ENCODE assay signal across 18 cellular contexts in genomic region chr1:224488806-224489584, GRCh38. TPM values are rescaled to one million over a fixed set of nuclear protein-coding genes. Genes with fewer than 3 reads are reported as not detected.
DNase-seq lines count a peak whose midpoint lies in the region; ATAC-seq and TF ChIP-seq lines count a peak whose summit lies in the region.
"Had no signal": no experiment of that assay in that cellular context is flagged by ENCODE, and none has a peak within 500 bp of the region (broad histone marks: within the 10 kb centered on the region; RNA-seq: fewer than 3 reads in every experiment).

No MANE protein-coding gene starts in this region.

- no peaks in the 10 kb centered on the region for H3K36me3 Mint-ChIP-seq in activated CD4-positive, alpha-beta T cell treated with anti-CD3 and anti-CD28 coated beads for 36 hours (ENCODE audit: low read depth)
- peaks cover 2% of the 10 kb centered on the region for H3K36me3 Mint-ChIP-seq in activated CD4-positive, alpha-beta T cell treated with anti-CD3 and anti-CD28 coated beads, Interleukin-2, amount 10 ng/mL, durations not matched to agents 7 days and 5 days (ENCODE audit: low read depth)
- H3K36me3 Mint-ChIP-seq in stimulated activated naive B cell treated with anti-CD40 and anti-IgM and Interleukin-4, amounts not matched to agents 10 μg/mL and 1 μg/mL and 100 μg/mL, for 72 hours: peaks cover 0 to 3% of the 10 kb centered on the region in 2 donors

- H3K4me1 Mint-ChIP-seq in activated CD4-positive, alpha-beta T cell treated with anti-CD3 and anti-CD28 coated beads for 36 hours: peaks cover 9% of the 10 kb centered on the region
- H3K4me1 Mint-ChIP-seq in activated CD4-positive, alpha-beta T cell treated with anti-CD3 and anti-CD28 coated beads, Interleukin-2, amount 10 ng/mL, durations not matched to agents 7 days and 5 days: peaks cover 15% of the 10 kb centered on the region
- peaks cover 7 to 17% of the 10 kb centered on the region in 2 donors for H3K4me1 Mint-ChIP-seq in stimulated activated naive B cell treated with anti-CD40 and anti-IgM and Interleukin-4, amounts not matched to agents 10 μg/mL and 1 μg/mL and 100 μg/mL, for 72 hours
- H3K4me1 Mint-ChIP-seq: central memory CD8-positive, alpha-beta T cell; naive B cell had no signal

- POLR2A ChIA-PET in activated CD4-positive, alpha-beta T cell treated with anti-CD3 and anti-CD28 coated beads for 36 hours (lab: Charles Lee): interaction anchor here (1.2 kb wide), 1 partner anchor 9 kb away, joined by 6 read pairs; no protein-coding TSS in a partner anchor
- POLR2A ChIA-PET in activated CD4-positive, alpha-beta T cell treated with anti-CD3 and anti-CD28 coated beads, Interleukin-2, amount 10 ng/mL, durations not matched to agents 7 days and 5 days (lab: Charles Lee): no interaction called here

- no peaks in the 10 kb centered on the region for H3K27me3 ChIP-seq in brain microvascular endothelial cell (replicated peaks)
- H3K27me3 ChIP-seq: esophagus muscularis mucosa had no signal

- H3K36me3 ChIP-seq in brain microvascular endothelial cell (replicated peaks): no peaks in the 10 kb centered on the region
- H3K36me3 ChIP-seq: esophagus muscularis mucosa had no signal

- no peak overlapping the region for H3K27ac Mint-ChIP-seq in activated CD4-positive, alpha-beta T cell treated with anti-CD3 and anti-CD28 coated beads for 36 hours
- H3K27ac Mint-ChIP-seq in activated CD4-positive, alpha-beta T cell treated with anti-CD3 and anti-CD28 coated beads, Interleukin-2, amount 10 ng/mL, durations not matched to agents 7 days and 5 days: no peak overlapping the region
- peak overlapping the region; percentile 68 for H3K27ac Mint-ChIP-seq in stimulated activated naive B cell treated with anti-CD40 and anti-IgM and Interleukin-4, amounts not matched to agents 10 μg/mL and 1 μg/mL and 100 μg/mL, for 72 hours
- H3K27ac Mint-ChIP-seq: naive B cell had no signal

- CTCF ChIA-PET in activated CD4-positive, alpha-beta T cell treated with anti-CD3 and anti-CD28 coated beads for 36 hours (lab: Charles Lee): interaction anchor here (0.7 to 1.4 kb wide), 4 partner anchors 9 to 792 kb away, joined by 3 to 7 read pairs (median 3); no protein-coding TSS in a partner anchor
- CTCF ChIA-PET in activated CD4-positive, alpha-beta T cell treated with anti-CD3 and anti-CD28 coated beads, Interleukin-2, amount 10 ng/mL, durations not matched to agents 7 days and 5 days (lab: Charles Lee): interaction anchor here (0.6 to 1.7 kb wide), 4 partner anchors 9 to 498 kb away, joined by 3 to 7 read pairs (median 4); no protein-coding TSS in a partner anchor

- no peak for TF ChIP-seq CTCF in brain microvascular endothelial cell (IDR thresholded peaks at IDR 0.05; ENCODE audit: low read depth, low read length, missing control alignments)

- H3K27ac ChIP-seq in brain microvascular endothelial cell: no peak overlapping the region
- H3K27ac ChIP-seq: 22Rv1, esophagus muscularis mucosa had no signal

- H3K9me3 Mint-ChIP-seq in activated CD4-positive, alpha-beta T cell treated with anti-CD3 and anti-CD28 coated beads for 36 hours (ENCODE audit: low read depth): no peaks in the 10 kb centered on the region
- no peaks in the 10 kb centered on the region for H3K9me3 Mint-ChIP-seq in activated CD4-positive, alpha-beta T cell treated with anti-CD3 and anti-CD28 coated beads, Interleukin-2, amount 10 ng/mL, durations not matched to agents 7 days and 5 days
- H3K9me3 Mint-ChIP-seq in stimulated activated naive B cell treated with anti-CD40 and anti-IgM and Interleukin-4, amounts not matched to agents 10 μg/mL and 1 μg/mL and 100 μg/mL, for 72 hours: peaks cover 2 to 3% of the 10 kb centered on the region in 2 donors
- H3K9me3 Mint-ChIP-seq: central memory CD8-positive, alpha-beta T cell had no signal

- H3K4me3 Mint-ChIP-seq in activated CD4-positive, alpha-beta T cell treated with anti-CD3 and anti-CD28 coated beads for 36 hours: no peak overlapping the region
- H3K4me3 Mint-ChIP-seq in activated CD4-positive, alpha-beta T cell treated with anti-CD3 and anti-CD28 coated beads, Interleukin-2, amount 10 ng/mL, durations not matched to agents 7 days and 5 days: no peak overlapping the region
- no peak overlapping the region for H3K4me3 Mint-ChIP-seq in stimulated activated naive B cell treated with anti-CD40 and anti-IgM and Interleukin-4, amounts not matched to agents 10 μg/mL and 1 μg/mL and 100 μg/mL, for 72 hours
- H3K4me3 Mint-ChIP-seq: central memory CD8-positive, alpha-beta T cell; naive B cell had no signal

- no peak for DNase-seq in activated CD4-positive, alpha-beta T cell treated with anti-CD3 and anti-CD28 coated beads for 36 hours
- no peak for DNase-seq in activated CD4-positive, alpha-beta T cell treated with anti-CD3 and anti-CD28 coated beads, Interleukin-2, amount 10 ng/mL, durations not matched to agents 7 days and 5 days
- DNase-seq in brain microvascular endothelial cell: peak; percentile 48
- no peak for DNase-seq in stimulated activated naive B cell treated with anti-CD40 and anti-IgM and Interleukin-4, amounts not matched to agents 10 μg/mL and 1 μg/mL and 100 μg/mL, for 72 hours
- no peak for DNase-seq in NCI-H446 (lab: John Stamatoyannopoulos, UW)
- no peak for DNase-seq in NCI-H1105 treated with DMSO at 0.1 percent for 48 hours (lab: John Stamatoyannopoulos, UW)
- no peak for DNase-seq in GM19238 (ENCODE audit: insufficient read length, low spot score)
- DNase-seq: activated CD4-positive, alpha-beta T cell treated with anti-CD3 and anti-CD28 coated beads for 1 hour; islet precursor cell; naive B cell; NCI-H1105; NCI-H82 had no signal

- H3K4me3 ChIP-seq in brain microvascular endothelial cell (ENCODE audit: low read depth, low read length): no peak overlapping the region
- H3K4me3 ChIP-seq: esophagus muscularis mucosa had no signal

- no peaks in the 10 kb centered on the region for H3K27me3 Mint-ChIP-seq in activated CD4-positive, alpha-beta T cell treated with anti-CD3 and anti-CD28 coated beads for 36 hours
- H3K27me3 Mint-ChIP-seq in activated CD4-positive, alpha-beta T cell treated with anti-CD3 and anti-CD28 coated beads, Interleukin-2, amount 10 ng/mL, durations not matched to agents 7 days and 5 days: no peaks in the 10 kb centered on the region
- peaks cover 0 to 3% of the 10 kb centered on the region in 2 donors for H3K27me3 Mint-ChIP-seq in stimulated activated naive B cell treated with anti-CD40 and anti-IgM and Interleukin-4, amounts not matched to agents 10 μg/mL and 1 μg/mL and 100 μg/mL, for 72 hours
- H3K27me3 Mint-ChIP-seq: central memory CD8-positive, alpha-beta T cell had no signal

- peak; percentile 55 for ATAC-seq in activated CD4-positive, alpha-beta T cell treated with anti-CD3 and anti-CD28 coated beads for 36 hours
- ATAC-seq in HG03565 (IDR thresholded peaks at IDR 0.05; ENCODE audit: unreplicated experiment): peak; percentile 50
- peak; percentile 66 to 86 for ATAC-seq in stimulated activated naive B cell treated with anti-CD40 and anti-IgM and Interleukin-4, amounts not matched to agents 10 μg/mL and 1 μg/mL and 100 μg/mL, for 72 hours (replicated peaks)
- ATAC-seq: sciatic nerve, SK-N-SH treated with all-trans-retinoic acid at 6 μM for 48 hours had no signal

- intact Hi-C loops in activated CD4-positive, alpha-beta T cell treated with anti-CD3 and anti-CD28 coated beads for 36 hours (cut with DNase I, micrococcal nuclease): no loop called here

- in situ Hi-C loops in brain microvascular endothelial cell (cut with HindIII; ENCODE audit: low pct_ligation_motif_present, low sequenced_read_pairs): no loop called here

RNA-seq across cellular contexts. Expression of gene WDR26, which starts 54.4 kb away (rescaled TPM):
- 10 to 100 TPM; 74.0 to 75.6 TPM for total RNA-seq in activated CD4-positive, alpha-beta T cell treated with anti-CD3 and anti-CD28 coated beads for 36 hours
- total RNA-seq in activated CD4-positive, alpha-beta T cell treated with anti-CD3 and anti-CD28 coated beads, Interleukin-2, amount 10 ng/mL, durations not matched to agents 7 days and 5 days: 10 to 100 TPM; 67.7 to 74.2 TPM
